In genomic region chr19:18522124-18522861, GRCh38 we compare ENCODE assay signal across 8 cellular contexts.
DNase-seq lines count a peak whose midpoint lies in the region; ATAC-seq lines count a peak whose summit lies in the region.

No MANE protein-coding gene starts in this region.

- ATAC-seq in HG03439 (IDR thresholded peaks at IDR 0.05; ENCODE audit: unreplicated experiment), result peak; percentile 89

- peak overlapping the region; percentile 89 for H3K27ac ChIP-seq in cingulate gyrus (ENCODE audit: low read depth, low read length)

- DNase-seq in Ammon's horn (ENCODE audit: low spot score) (peak; percentile 100), GM19238 (ENCODE audit: insufficient read length, low spot score) (peak; percentile 94), NCI-H510A (lab: John Stamatoyannopoulos, UW) (peak; percentile 99), kidney glomerular epithelial cell (lab: John Stamatoyannopoulos, UW) (peak; percentile 100)
- peak; percentile 100 for DNase-seq in activated CD4-positive, alpha-beta T cell treated with anti-CD3 and anti-CD28 coated beads for 24 hours (ENCODE audit: low read depth in 2 of 2)
- peak; percentile 99 to 100 for DNase-seq in stimulated activated CD4-positive, alpha-beta T cell treated with anti-CD3 and anti-CD28 coated beads, Interleukin-1b, Interleukin-23, amount 100 ng/mL, for 1 hour (ENCODE audit: low read depth in 2 of 2)

Comparison
In these comparisons a context has a peak if more than half of its experiments do, and no peak if none do; other contexts are left out.
1. Peak in every context shown above with its lines: DNase-seq, ATAC-seq and H3K27ac ChIP-seq.